ENCODE assay signal across 29 cellular contexts in genomic region chr12:26978801-26979200, GRCh38.
"Had no signal": no experiment of that assay in that cellular context is flagged by ENCODE, and none has a peak within 500 bp of the region (broad histone marks: within the 10 kb centered on the region; RNA-seq: fewer than 3 reads in every experiment).

No MANE protein-coding gene starts in this region.

- H3K4me3 ChIP-seq: left lung, lower lobe of right lung, mucosa of descending colon, ovary, prostate gland, skin epidermis, suprapubic skin, thoracic aorta, tibial artery, upper lobe of right lung had no signal

- ATAC-seq: left colon; left lung; lower lobe of right lung; mucosa of descending colon; naive thymus-derived CD4-positive, alpha-beta T cell; natural killer cell treated with Interleukin-12 subunit alpha and Interleukin-12 subunit beta and Interleukin-15 and Interleukin-18, amount 100 ng/mL, for 72 hours; right cardiac atrium; sciatic nerve; upper lobe of right lung had no signal

- H3K4me3 Mint-ChIP-seq: immature natural killer cell; naive thymus-derived CD4-positive, alpha-beta T cell; natural killer cell treated with Interleukin-12 subunit alpha and Interleukin-12 subunit beta and Interleukin-15 and Interleukin-18, amount 100 ng/mL, for 72 hours; stimulated activated naive CD8-positive, alpha-beta T cell treated with anti-CD3 and anti-CD28 coated beads, Interleukin-15, Interleukin-2, amounts not matched to agents 100 ng/mL and 50 ng/mL, for 24 hours had no signal

- H3K9me3 Mint-ChIP-seq: immature natural killer cell; naive thymus-derived CD4-positive, alpha-beta T cell; natural killer cell treated with Interleukin-12 subunit alpha and Interleukin-12 subunit beta and Interleukin-15 and Interleukin-18, amount 100 ng/mL, for 72 hours; stimulated activated naive CD8-positive, alpha-beta T cell treated with anti-CD3 and anti-CD28 coated beads, Interleukin-15, Interleukin-2, amounts not matched to agents 100 ng/mL and 50 ng/mL, for 24 hours had no signal

- H3K27ac Mint-ChIP-seq: naive thymus-derived CD4-positive, alpha-beta T cell; natural killer cell treated with Interleukin-12 subunit alpha and Interleukin-12 subunit beta and Interleukin-15 and Interleukin-18, amount 100 ng/mL, for 72 hours; stimulated activated naive CD8-positive, alpha-beta T cell treated with anti-CD3 and anti-CD28 coated beads, Interleukin-15, Interleukin-2, amounts not matched to agents 100 ng/mL and 50 ng/mL, for 24 hours had no signal

- H3K27me3 ChIP-seq: left lung, ovary, suprapubic skin, tibial artery, upper lobe of right lung had no signal

- H3K27ac ChIP-seq: left lung, lower lobe of right lung, ovary, prostate gland, skin epidermis, suprapubic skin, thoracic aorta, tibial artery, upper lobe of right lung had no signal

- DNase-seq: hypothalamus; immature natural killer cell; kidney; left colon; left lung; lower lobe of right lung; mammary epithelial cell; midbrain; mucosa of descending colon; naive thymus-derived CD4-positive, alpha-beta T cell; ovary; posterior cingulate gyrus; retina; right cardiac atrium; stimulated activated CD4-positive, alpha-beta T cell treated with anti-CD3 and anti-CD28 coated beads, Interleukin-12 subunit alpha, Interleukin-12 subunit beta, amount 100 ng/mL, for 4 hours; stimulated activated CD4-positive, alpha-beta T cell treated with anti-CD3 and anti-CD28 coated beads, Interleukin-15, amount 100 ng/mL, for 24 hours; stimulated activated CD4-positive, alpha-beta T cell treated with anti-CD3 and anti-CD28 coated beads, Interleukin-2, amount 100 ng/mL, for 24 hours; stimulated activated CD4-positive, alpha-beta T cell treated with anti-CD3 and anti-CD28 coated beads, Interleukin-4, amount 100 ng/mL, for 1 hour; stimulated activated naive CD4-positive, alpha-beta T cell; tibial artery; trophoblast cell; upper lobe of right lung had no signal

- H3K27me3 Mint-ChIP-seq: naive thymus-derived CD4-positive, alpha-beta T cell; natural killer cell treated with Interleukin-12 subunit alpha and Interleukin-12 subunit beta and Interleukin-15 and Interleukin-18, amount 100 ng/mL, for 72 hours; stimulated activated naive CD8-positive, alpha-beta T cell treated with anti-CD3 and anti-CD28 coated beads, Interleukin-15, Interleukin-2, amounts not matched to agents 100 ng/mL and 50 ng/mL, for 24 hours had no signal

- H3K9me3 ChIP-seq: left lung, lower lobe of right lung, mucosa of descending colon, ovary, prostate gland, suprapubic skin, thoracic aorta, tibial artery, upper lobe of right lung had no signal

- H3K4me1 ChIP-seq: left lung, lower lobe of right lung, prostate gland, suprapubic skin, tibial artery, upper lobe of right lung had no signal

- H3K36me3 ChIP-seq: ovary, prostate gland had no signal
